8 cellular contexts compared by ENCODE assay signal in the genomic region with DNA sequence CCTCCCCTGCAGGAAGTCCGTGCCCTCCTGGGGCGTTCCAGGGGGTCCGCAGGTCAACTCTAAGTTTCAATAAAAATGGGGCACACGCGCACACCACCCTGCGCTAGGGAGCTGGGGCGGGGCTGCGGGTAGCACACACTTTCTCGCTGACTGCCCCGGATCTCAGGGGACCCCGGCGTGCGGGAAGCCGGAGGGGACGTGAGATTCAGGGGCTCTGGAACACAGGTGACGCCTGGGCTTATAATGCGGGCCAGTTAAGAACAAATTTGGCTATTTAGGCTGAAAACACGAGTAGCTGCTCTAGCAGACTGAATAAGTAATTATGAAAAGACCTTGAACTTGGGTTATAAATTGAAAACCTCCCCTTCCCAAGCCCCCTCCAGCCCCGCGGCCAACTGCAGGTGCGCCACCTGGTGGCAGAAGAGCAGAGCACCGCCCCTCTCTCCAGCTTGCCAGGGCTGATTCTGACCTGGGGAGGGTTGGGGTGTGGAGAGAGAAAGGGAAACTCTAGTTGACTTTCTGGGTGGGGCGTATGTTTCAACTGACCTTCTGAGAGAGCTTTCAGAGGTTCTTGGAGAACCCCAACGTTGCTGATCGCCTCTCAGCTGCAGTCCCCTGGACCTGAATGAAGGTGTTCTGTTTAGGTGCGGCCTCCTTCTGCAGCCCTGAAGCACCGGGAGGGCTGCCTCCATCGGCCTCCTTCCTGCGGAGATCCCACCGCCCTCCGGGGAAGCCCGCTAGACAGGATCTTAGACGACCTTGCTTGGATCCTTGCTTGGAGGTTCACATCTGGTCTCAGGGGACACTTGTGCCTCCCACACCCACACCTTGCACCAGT.
A peak's percentile ranks its signal among the peaks of the same experiment; 100 is the strongest.
DNase-seq lines count a peak whose midpoint lies in the region; TF ChIP-seq lines count a peak whose summit lies in the region.

No MANE protein-coding gene starts in this region.

- DNase-seq in ELF-1 (ENCODE audit: low read depth, low spot score) (peak; percentile 49), HAP-1 (ENCODE audit: low spot score in 2 of 2) (peak; percentile 32 to 77), NCI-H2107 treated with DMSO at 0.1 percent for 48 hours (lab: John Stamatoyannopoulos, UW; ENCODE audit: unreplicated experiment) (peak; percentile 14), esophagus muscularis mucosa (ENCODE audit: extremely low spot score) (no peak), osteocyte (ENCODE audit: extremely low spot score, unreplicated experiment) (no peak), uterus (no peak), dedifferentiated amniotic fluid mesenchymal stem cell (ENCODE audit: extremely low spot score) (no peak)
- DNase-seq in activated CD8-positive, alpha-beta memory T cell treated with anti-CD3 and anti-CD28 coated beads for 48 hours (ENCODE audit: low read depth in 2 of 3, low spot score in 2 of 3) = peak in 2 of 3 experiments; percentile 31 to 39

- WGBS in esophagus muscularis mucosa = 47% methylated on average over 25 of the region's 33 CpGs

- TF ChIP-seq EP300 in esophagus muscularis mucosa (IDR thresholded peaks at IDR 0.05) = no peak

- H3K4me1 ChIP-seq in HAP-1 = no peaks in the 10 kb centered on the region; the same call in 1 of the 2 replicates
- peaks cover 11 to 54% (median 39%) of the 10 kb centered on the region in 4 donors for H3K4me1 ChIP-seq in esophagus muscularis mucosa
- H3K4me1 ChIP-seq in uterus = no peaks in the 10 kb centered on the region

- H3K4me1 Mint-ChIP-seq in osteocyte (ENCODE audit: unreplicated experiment) = peaks cover 2% of the 10 kb centered on the region

- no peaks in the 10 kb centered on the region for H3K9me3 Mint-ChIP-seq in osteocyte (ENCODE audit: unreplicated experiment)

- H3K4me3 ChIP-seq in HAP-1 = peak overlapping the region; percentile 29
- peak overlapping the region in 1 of 4 donors; percentile 4 for H3K4me3 ChIP-seq in esophagus muscularis mucosa
- H3K4me3 ChIP-seq in uterus = no peak overlapping the region

- in situ Hi-C loops in HAP-1 (cut with MboI; ENCODE audit: low sequenced_read_pairs) = no loop called here

- H3K36me3 ChIP-seq in HAP-1 (replicated peaks) (no peaks in the 10 kb centered on the region), esophagus muscularis mucosa (peaks cover 0 to 21% (median 16%) of the 10 kb centered on the region in 4 donors), uterus (no peaks in the 10 kb centered on the region)

- no peak overlapping the region for H3K27ac Mint-ChIP-seq in osteocyte (ENCODE audit: unreplicated experiment)

- peak overlapping the region in 1 of 4 donors; percentile 22 for H3K27ac ChIP-seq in esophagus muscularis mucosa (replicated peaks in 1 of 4)
- no peak overlapping the region for H3K27ac ChIP-seq in uterus

- H3K27me3 ChIP-seq in HAP-1 (ENCODE audit: low read depth) (no peaks in the 10 kb centered on the region), esophagus muscularis mucosa (peaks cover 0 to 8% (median 0%) of the 10 kb centered on the region in 4 donors), uterus (no peaks in the 10 kb centered on the region)

- no peaks in the 10 kb centered on the region for H3K9me3 ChIP-seq in HAP-1
- no peaks in the 10 kb centered on the region for H3K9me3 ChIP-seq in esophagus muscularis mucosa
- H3K9me3 ChIP-seq in uterus = no peaks in the 10 kb centered on the region

- no peaks in the 10 kb centered on the region for H3K27me3 Mint-ChIP-seq in osteocyte (ENCODE audit: unreplicated experiment)

- no peak overlapping the region for H3K4me3 Mint-ChIP-seq in osteocyte (ENCODE audit: unreplicated experiment)

- TF ChIP-seq POLR2A in esophagus muscularis mucosa (IDR thresholded peaks at IDR 0.05; ENCODE audit: low read depth) = no peak
- TF ChIP-seq POLR2A in uterus (IDR thresholded peaks at IDR 0.05) = no peak

- H3K36me3 Mint-ChIP-seq in osteocyte (ENCODE audit: unreplicated experiment) = peaks cover 11% of the 10 kb centered on the region

- intact Hi-C loops in esophagus muscularis mucosa (cut with DNase I) (no loop called here), uterus (cut with DNase I; ENCODE audit: low total_unique reads) (no loop called here)

- TF ChIP-seq CTCF in esophagus muscularis mucosa (IDR thresholded peaks at IDR 0.05) = peak; percentile 66 to 89 (median 68)
- TF ChIP-seq CTCF in osteocyte (IDR thresholded peaks at IDR 0.05) = peak; percentile 90
- peak; percentile 49 to 89 (median 62) for TF ChIP-seq CTCF in uterus (IDR thresholded peaks at IDR 0.05)

Comparison
In these comparisons a context has a peak if more than half of its experiments do, and no peak if none do; other contexts are left out.
1. DNase-seq: peak in ELF-1 (single experiment), HAP-1 (2 of 2), NCI-H2107 treated with DMSO at 0.1 percent for 48 hours (single experiment) and activated CD8-positive, alpha-beta memory T cell treated with anti-CD3 and anti-CD28 coated beads for 48 hours (2 of 3); none in esophagus muscularis mucosa (single experiment), osteocyte (single experiment), uterus (0 of 2) and dedifferentiated amniotic fluid mesenchymal stem cell (single experiment).
2. Peak in every context shown above with its lines, with median percentiles within 50 percentile points of each other: CTCF ChIP-seq.